ENCODE assay signal across 8 cellular contexts in genomic region chr16:57422026-57422944, GRCh38. TPM values are rescaled to one million over a fixed set of nuclear protein-coding genes. Genes with fewer than 3 reads are reported as not detected.
DNase-seq lines count a peak whose midpoint lies in the region; ATAC-seq and TF ChIP-seq lines count a peak whose summit lies in the region.

No MANE protein-coding gene starts in this region.

- intact Hi-C loops in activated T-helper 2 cell treated with anti-CD3 and anti-CD28 coated beads, Interferon-gamma antibody, Interleukin-2, Interleukin-4, amounts not matched to agents 10 μg/mL and 5 μg/mL and 100 μg/mL, durations not matched to agents 14 hours and 24 hours and 36 hours (cut with micrococcal nuclease), result no loop called here

- TF ChIP-seq CTCF in C4-2B (conservative IDR thresholded peaks at IDR 0.05) (peak; percentile 76), fibroblast of mammary gland (conservative IDR thresholded peaks at IDR 0.05; ENCODE audit: control insufficient read depth, insufficient read depth, low read depth, low read length) (peak; percentile 90)

- H3K36me3 Mint-ChIP-seq in activated T-helper 2 cell treated with anti-CD3 and anti-CD28 coated beads, Interferon-gamma antibody, Interleukin-2, Interleukin-4, amounts not matched to agents 10 μg/mL and 5 μg/mL and 100 μg/mL, durations not matched to agents 14 hours and 24 hours and 36 hours (ENCODE audit: low read depth), result peaks cover 4% of the 10 kb centered on the region

- DNase-seq in HPDE6-E6E7 (ENCODE audit: extremely low spot score) (peak; percentile 46), SHP77 (lab: John Stamatoyannopoulos, UW) (peak; percentile 62 to 78), fibroblast of mammary gland (ENCODE audit: low read depth) (peak; percentile 65), pons (ENCODE audit: low spot score) (peak; percentile 42)
- no peak for DNase-seq in stimulated activated naive CD4-positive, alpha-beta T cell treated with Interleukin-2 at 50 U/mL for 16 hours (lab: John Stamatoyannopoulos, UW)
- DNase-seq in activated T-helper 2 cell treated with anti-CD3 and anti-CD28 coated beads, Interferon-gamma antibody, Interleukin-2, Interleukin-4, amounts not matched to agents 10 μg/mL and 5 μg/mL and 100 μg/mL, durations not matched to agents 14 hours and 24 hours and 36 hours (ENCODE audit: low spot score), result no peak

- H3K27me3 Mint-ChIP-seq in activated T-helper 2 cell treated with anti-CD3 and anti-CD28 coated beads, Interferon-gamma antibody, Interleukin-2, Interleukin-4, amounts not matched to agents 10 μg/mL and 5 μg/mL and 100 μg/mL, durations not matched to agents 14 hours and 24 hours and 36 hours (ENCODE audit: low read depth), result no peaks in the 10 kb centered on the region

- no peak for ATAC-seq in GM18867 (IDR thresholded peaks at IDR 0.05; ENCODE audit: unreplicated experiment)

- no peak overlapping the region for H3K27ac Mint-ChIP-seq in activated T-helper 2 cell treated with anti-CD3 and anti-CD28 coated beads, Interferon-gamma antibody, Interleukin-2, Interleukin-4, amounts not matched to agents 10 μg/mL and 5 μg/mL and 100 μg/mL, durations not matched to agents 14 hours and 24 hours and 36 hours

- no peak overlapping the region for H3K4me3 ChIP-seq in fibroblast of mammary gland (ENCODE audit: control insufficient read depth, low read depth, low read length)

- peaks cover 14% of the 10 kb centered on the region for H3K4me1 Mint-ChIP-seq in activated T-helper 2 cell treated with anti-CD3 and anti-CD28 coated beads, Interferon-gamma antibody, Interleukin-2, Interleukin-4, amounts not matched to agents 10 μg/mL and 5 μg/mL and 100 μg/mL, durations not matched to agents 14 hours and 24 hours and 36 hours (ENCODE audit: low read depth)

- H3K27ac ChIP-seq in C4-2B, result no peak overlapping the region

- H3K4me3 Mint-ChIP-seq in activated T-helper 2 cell treated with anti-CD3 and anti-CD28 coated beads, Interferon-gamma antibody, Interleukin-2, Interleukin-4, amounts not matched to agents 10 μg/mL and 5 μg/mL and 100 μg/mL, durations not matched to agents 14 hours and 24 hours and 36 hours (ENCODE audit: low read depth), result no peak overlapping the region

- no peaks in the 10 kb centered on the region for H3K9me3 Mint-ChIP-seq in activated T-helper 2 cell treated with anti-CD3 and anti-CD28 coated beads, Interferon-gamma antibody, Interleukin-2, Interleukin-4, amounts not matched to agents 10 μg/mL and 5 μg/mL and 100 μg/mL, durations not matched to agents 14 hours and 24 hours and 36 hours

RNA-seq across cellular contexts. Expression of gene CCL17, which starts 17.7 kb away (rescaled TPM):
- 0.37 and 1.3 TPM in 2 replicates for total RNA-seq in activated T-helper 2 cell treated with anti-CD3 and anti-CD28 coated beads, Interferon-gamma antibody, Interleukin-2, Interleukin-4, amounts not matched to agents 10 μg/mL and 5 μg/mL and 100 μg/mL, durations not matched to agents 14 hours and 24 hours and 36 hours

RNA-seq across cellular contexts. Expression of gene CIAPIN1, which starts 24.9 kb away (rescaled TPM):
- total RNA-seq in activated T-helper 2 cell treated with anti-CD3 and anti-CD28 coated beads, Interferon-gamma antibody, Interleukin-2, Interleukin-4, amounts not matched to agents 10 μg/mL and 5 μg/mL and 100 μg/mL, durations not matched to agents 14 hours and 24 hours and 36 hours, result 66.8 and 73.1 TPM in 2 replicates

RNA-seq across cellular contexts. Expression of gene COQ9, which starts 25.0 kb away (rescaled TPM):
- total RNA-seq in activated T-helper 2 cell treated with anti-CD3 and anti-CD28 coated beads, Interferon-gamma antibody, Interleukin-2, Interleukin-4, amounts not matched to agents 10 μg/mL and 5 μg/mL and 100 μg/mL, durations not matched to agents 14 hours and 24 hours and 36 hours, result 47.4 and 48.3 TPM in 2 replicates

RNA-seq across cellular contexts. Expression of gene POLR2C, which starts 40.2 kb away (rescaled TPM):
- total RNA-seq in activated T-helper 2 cell treated with anti-CD3 and anti-CD28 coated beads, Interferon-gamma antibody, Interleukin-2, Interleukin-4, amounts not matched to agents 10 μg/mL and 5 μg/mL and 100 μg/mL, durations not matched to agents 14 hours and 24 hours and 36 hours, result 73.6 and 75.6 TPM in 2 replicates

RNA-seq across cellular contexts. Expression of gene CX3CL1, which starts 50.0 kb away (rescaled TPM):
- total RNA-seq in activated T-helper 2 cell treated with anti-CD3 and anti-CD28 coated beads, Interferon-gamma antibody, Interleukin-2, Interleukin-4, amounts not matched to agents 10 μg/mL and 5 μg/mL and 100 μg/mL, durations not matched to agents 14 hours and 24 hours and 36 hours, result not detected in 2 replicates

Comparison
In these comparisons a context has a peak if more than half of its experiments do, and no peak if none do; other contexts are left out.
1. DNase-seq: peak in HPDE6-E6E7 (single experiment), SHP77 (2 of 2), fibroblast of mammary gland (single experiment) and pons (single experiment); none in stimulated activated naive CD4-positive, alpha-beta T cell treated with Interleukin-2 at 50 U/mL for 16 hours (single experiment) and activated T-helper 2 cell treated with anti-CD3 and anti-CD28 coated beads, Interferon-gamma antibody, Interleukin-2, Interleukin-4, amounts not matched to agents 10 μg/mL and 5 μg/mL and 100 μg/mL, durations not matched to agents 14 hours and 24 hours and 36 hours (single experiment).